In genomic region chr12:128857173-128857770, GRCh38 we compare ENCODE assay signal across 1 cellular context.
A peak's percentile ranks its signal among the peaks of the same experiment; 100 is the strongest.
TF ChIP-seq lines count a peak whose summit lies in the region.

No MANE protein-coding gene starts in this region.

TF ChIP-seq in GM12878, 131 proteins besides CTCF, POLR2A, EP300 and RAD21 (continued from another document):
- TF ChIP-seq BCL3 (IDR thresholded peaks at IDR 0.05; ENCODE audit: borderline replicate concordance, insufficient read depth, low read depth, low read length, poor library complexity, severe bottlenecking) (no peak), FOXM1 (IDR thresholded peaks at IDR 0.05; ENCODE audit: low read depth, low read length) (0 out of 2 replicates have a peak, but pooled peaks have one; percentile 2), NFYA (IDR thresholded peaks at IDR 0.05; ENCODE audit: borderline replicate concordance, low read depth, low read length) (no peak), SMARCA5 (IDR thresholded peaks at IDR 0.05) (no peak), POU2F2 (IDR thresholded peaks at IDR 0.05; ENCODE audit: borderline replicate concordance, low read depth, low read length) (peak; percentile 79; the same call in 2 of the 3 replicates)
TF ChIP-seq in GM12878: peak in this region for 3.
